8 cellular contexts compared by ENCODE assay signal in genomic region chr17:77454560-77455095, GRCh38.
DNase-seq lines count a peak whose midpoint lies in the region; ATAC-seq and TF ChIP-seq lines count a peak whose summit lies in the region.

No MANE protein-coding gene starts in this region.

- H3K27me3 ChIP-seq in MM.1S (replicated peaks; ENCODE audit: insufficient read depth, low read length): no peaks in the 10 kb centered on the region

- H3K9me2 ChIP-seq in MM.1S (replicated peaks; ENCODE audit: insufficient read depth, low read length): no peaks in the 10 kb centered on the region

- no peak for TF ChIP-seq CTCF in VCaP (conservative IDR thresholded peaks at IDR 0.05)
- no peak for TF ChIP-seq CTCF in fibroblast of villous mesenchyme (IDR thresholded peaks at IDR 0.05; ENCODE audit: insufficient read depth, low read depth, low read length)
- no peak for TF ChIP-seq CTCF in GM13976 (IDR thresholded peaks at IDR 0.05; ENCODE audit: borderline replicate concordance, control extremely low read depth, extremely low read depth, insufficient read depth, missing control alignments)
- TF ChIP-seq CTCF in MM.1S (IDR thresholded peaks at IDR 0.05; ENCODE audit: low read length): no peak

- H2AFZ ChIP-seq in MM.1S (ENCODE audit: low read length): no peak overlapping the region

- DNase-seq in fibroblast of villous mesenchyme (ENCODE audit: low read depth) (peak; percentile 89), HT-29 (ENCODE audit: low spot score) (no peak), GM13976 (ENCODE audit: low spot score) (no peak), MM.1S (no peak)

- H3K9me3 ChIP-seq in MM.1S (replicated peaks; ENCODE audit: insufficient read depth, low read length): no peaks in the 10 kb centered on the region

- ATAC-seq in HG03025 (IDR thresholded peaks at IDR 0.05; ENCODE audit: low FRiP score, unreplicated experiment): no peak

- no peaks in the 10 kb centered on the region for H3F3A ChIP-seq in MM.1S (ENCODE audit: insufficient read depth, low read length)

- H3K27ac ChIP-seq in VCaP (peak overlapping the region; percentile 97), skin epidermis (peak overlapping the region in 20 of 21 experiments; percentile 57 to 99 (median 87)), MM.1S (ENCODE audit: low read length) (no peak overlapping the region)

- H3K9ac ChIP-seq in MM.1S (ENCODE audit: low read length): no peak overlapping the region

- no peak overlapping the region for H3K4me2 ChIP-seq in MM.1S (ENCODE audit: low read depth, low read length)

- H3K4me3 ChIP-seq in fibroblast of villous mesenchyme (ENCODE audit: low read depth, low read length) (peak overlapping the region; percentile 37), skin epidermis (peak overlapping the region; percentile 16 to 54 (median 43)), MM.1S (ENCODE audit: low read length) (no peak overlapping the region)

- H3K4me1 ChIP-seq in MM.1S (ENCODE audit: low read length): peaks cover 1% of the 10 kb centered on the region

- H3K79me2 ChIP-seq in MM.1S (ENCODE audit: low read length): peaks cover 97% of the 10 kb centered on the region

- peak; percentile 35 for TF ChIP-seq POLR2A in GM19099 (IDR thresholded peaks at IDR 0.05; ENCODE audit: extremely low read depth, insufficient read length, low read depth)

- no peaks in the 10 kb centered on the region for H3K36me3 ChIP-seq in MM.1S (replicated peaks; ENCODE audit: insufficient read depth, low read length)

- in situ Hi-C loops in GM13976 (cut with MboI; ENCODE audit: low sequenced_read_pairs, unreplicated experiment): no loop called here

- H4K20me1 ChIP-seq in MM.1S (ENCODE audit: insufficient read depth, low read length): no peaks in the 10 kb centered on the region
